ENCODE assay signal across 35 cellular contexts in the genomic region with DNA sequence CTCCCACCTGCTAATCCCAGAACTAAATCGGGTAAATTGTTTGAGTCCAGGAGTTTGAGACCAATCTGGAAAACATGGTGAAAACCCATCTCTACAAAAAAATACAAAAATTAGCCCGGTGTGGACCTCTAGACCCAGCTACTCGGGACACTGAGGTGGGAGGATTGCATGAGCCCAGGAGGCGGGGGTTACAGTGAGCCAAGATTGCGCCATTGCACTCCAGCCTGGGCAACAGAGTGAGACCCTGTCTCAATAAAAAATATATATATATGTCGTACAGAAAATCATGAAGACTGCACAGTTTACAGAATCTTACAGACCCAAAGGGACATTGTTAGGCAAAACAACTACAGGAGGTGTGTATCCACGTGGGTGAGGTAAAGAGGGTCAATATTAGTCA.
"Had no signal": no experiment of that assay in that cellular context is flagged by ENCODE, and none has a peak within 500 bp of the region (broad histone marks: within the 10 kb centered on the region; RNA-seq: fewer than 3 reads in every experiment).

No MANE protein-coding gene starts in this region.

- H3K27me3 ChIP-seq: MG63 had no signal

- H3K4me3 ChIP-seq: MG63 had no signal

- H3K9me3 ChIP-seq: MG63 had no signal

- H3K36me3 ChIP-seq: MG63 had no signal

- DNase-seq: Kasumi-1, MG63, MM.1S, MV-4-11, NCI-H1048, NCI-H1092, NCI-H1092 treated with DMSO at 0.1 percent for 48 hours, NCI-H1105, NCI-H1105 treated with DMSO at 0.1 percent for 48 hours, NCI-H1417, NCI-H1417 treated with DMSO at 0.1 percent for 48 hours, NCI-H1436, NCI-H1436 treated with DMSO at 0.1 percent for 48 hours, NCI-H146, NCI-H1694, NCI-H1694 treated with DMSO at 0.1 percent for 48 hours, NCI-H187, NCI-H187 treated with DMSO at 0.1 percent for 48 hours, NCI-H1930, NCI-H2029, NCI-H2029 treated with DMSO at 0.1 percent for 48 hours, NCI-H2081, NCI-H2081 treated with DMSO at 0.1 percent for 48 hours, NCI-H2107, NCI-H2171, NCI-H2171 treated with DMSO at 0.1 percent for 48 hours, NCI-H2227 treated with DMSO at 0.1 percent for 48 hours, NCI-H226, NCI-H345, NCI-H446, NCI-H446 treated with DMSO at 0.1 percent for 48 hours, NCI-H510A, NCI-H510A treated with DMSO at 0.1 percent for 48 hours, NCI-H524, NCI-H524 treated with DMSO at 0.1 percent for 48 hours had no signal
